8 cellular contexts compared by ENCODE assay signal in genomic region chr5:76401801-76402250, GRCh38. TPM values are rescaled to one million over a fixed set of nuclear protein-coding genes. Genes with fewer than 3 reads are reported as not detected.
DNase-seq lines count a peak whose midpoint lies in the region; ATAC-seq and TF ChIP-seq lines count a peak whose summit lies in the region.

No MANE protein-coding gene starts in this region.

- DNase-seq in Jurkat, Clone E6-1 (ENCODE audit: low read depth, low spot score): no peak
- peak; percentile 31 for DNase-seq in activated naive CD8-positive, alpha-beta T cell treated with anti-CD3 and anti-CD28 coated beads for 36 hours
- no peak for DNase-seq in neural crest cell (ENCODE audit: low read depth, low spot score)
- DNase-seq in DMS153 (lab: John Stamatoyannopoulos, UW): no peak
- no peak for DNase-seq in hepatic stellate cell (ENCODE audit: low spot score)
- DNase-seq in mucosa of gallbladder (ENCODE audit: low spot score): no peak

- ATAC-seq in GM19324 (IDR thresholded peaks at IDR 0.05; ENCODE audit: low FRiP score, unreplicated experiment) (peak; percentile 30), HG03097 (IDR thresholded peaks at IDR 0.05; ENCODE audit: low FRiP score, unreplicated experiment) (no peak)

- no peaks in the 10 kb centered on the region for H3K27me3 Mint-ChIP-seq in activated naive CD8-positive, alpha-beta T cell treated with anti-CD3 and anti-CD28 coated beads for 36 hours
- H3K27me3 Mint-ChIP-seq in neural crest cell (ENCODE audit: low read depth): peaks cover 28% of the 10 kb centered on the region

- H3K9me3 Mint-ChIP-seq in activated naive CD8-positive, alpha-beta T cell treated with anti-CD3 and anti-CD28 coated beads for 36 hours: no peaks in the 10 kb centered on the region
- H3K9me3 Mint-ChIP-seq in neural crest cell: no peaks in the 10 kb centered on the region

- peak overlapping the region; percentile 95 for H3K4me3 Mint-ChIP-seq in activated naive CD8-positive, alpha-beta T cell treated with anti-CD3 and anti-CD28 coated beads for 36 hours
- peak overlapping the region; percentile 90 for H3K4me3 Mint-ChIP-seq in neural crest cell

- no peak for TF ChIP-seq CTCF in neural crest cell (conservative IDR thresholded peaks at IDR 0.05)

- peak overlapping the region; percentile 26 for H3K4me3 ChIP-seq in Jurkat, Clone E6-1 (ENCODE audit: low read length)

- no peaks in the 10 kb centered on the region for H3K36me3 Mint-ChIP-seq in activated naive CD8-positive, alpha-beta T cell treated with anti-CD3 and anti-CD28 coated beads for 36 hours
- H3K36me3 Mint-ChIP-seq in neural crest cell (ENCODE audit: low read depth): no peaks in the 10 kb centered on the region

- H3K27ac Mint-ChIP-seq in activated naive CD8-positive, alpha-beta T cell treated with anti-CD3 and anti-CD28 coated beads for 36 hours: peak overlapping the region; percentile 98
- no peak overlapping the region for H3K27ac Mint-ChIP-seq in neural crest cell (ENCODE audit: unreplicated experiment)

- peaks cover 39% of the 10 kb centered on the region for H3K4me1 Mint-ChIP-seq in activated naive CD8-positive, alpha-beta T cell treated with anti-CD3 and anti-CD28 coated beads for 36 hours
- no peaks in the 10 kb centered on the region for H3K4me1 Mint-ChIP-seq in neural crest cell

RNA-seq across cellular contexts. Expression of gene IQGAP2, which starts 1.3 kb away (rescaled TPM):
- polyA plus RNA-seq in Jurkat, Clone E6-1 (2012; ENCODE audit: insufficient read depth, insufficient read length): 107 TPM
- total RNA-seq in activated naive CD8-positive, alpha-beta T cell treated with anti-CD3 and anti-CD28 coated beads for 36 hours: 10 to 100 TPM; 30.3 to 30.6 TPM
- 12.7 and 14.2 TPM in 2 replicates for total RNA-seq in neural crest cell
- total RNA-seq in mucosa of gallbladder: 119 TPM
